Comparison of ENCODE assay signal across 1 cellular context in the genomic region with DNA sequence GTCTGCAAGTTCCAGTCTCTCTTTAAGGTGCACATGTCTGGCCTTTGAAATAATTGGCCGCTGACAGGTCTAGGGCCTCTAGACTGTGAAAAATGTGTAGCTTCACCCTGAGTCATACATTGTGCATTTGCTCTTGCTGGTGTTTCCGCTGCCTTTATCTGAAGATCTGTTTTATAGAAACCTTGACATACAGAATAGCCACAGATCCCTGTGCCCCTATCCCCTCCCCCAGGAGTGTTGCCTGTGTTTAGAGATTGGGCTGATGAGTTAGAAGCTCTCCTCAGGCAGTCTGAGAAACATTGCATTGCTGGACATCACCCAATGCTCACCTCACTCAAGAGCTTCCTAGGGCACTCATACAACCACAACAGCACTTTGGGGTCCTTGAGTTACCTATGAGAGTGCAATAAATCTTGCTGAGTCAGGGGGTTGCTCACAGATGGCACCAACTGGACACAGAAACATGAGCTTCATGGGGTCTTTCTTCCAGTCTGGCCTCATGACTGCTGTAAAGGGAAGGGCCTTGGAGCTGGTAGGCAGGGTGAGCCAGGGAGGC.
TF ChIP-seq lines count a peak whose summit lies in the region.

No MANE protein-coding gene starts in this region.

TF ChIP-seq in IMR-90, 13 proteins besides CTCF, POLR2A, EP300 and RAD21:
- TF ChIP-seq MXI1 (IDR thresholded peaks at IDR 0.05; ENCODE audit: borderline replicate concordance, low read depth, low read length) (no peak), MAFK (IDR thresholded peaks at IDR 0.05; ENCODE audit: low read depth, low read length) (peak; percentile 79)
